16 cellular contexts compared by ENCODE assay signal in genomic region chr17:76188213-76189060, GRCh38. TPM values are rescaled to one million over a fixed set of nuclear protein-coding genes. Genes with fewer than 3 reads are reported as not detected.
DNase-seq lines count a peak whose midpoint lies in the region; ATAC-seq, FAIRE-seq and TF ChIP-seq lines count a peak whose summit lies in the region.
"Had no signal": no experiment of that assay in that cellular context is flagged by ENCODE, and none has a peak within 500 bp of the region (broad histone marks: within the 10 kb centered on the region; RNA-seq: fewer than 3 reads in every experiment).

No MANE protein-coding gene starts in this region.

- H3K27me3 ChIP-seq in GM12878 (replicated peaks in 1 of 2; ENCODE audit: control insufficient read depth in 2 of 2, insufficient read depth in 2 of 2, low read length in 1 of 2) (no peaks in the 10 kb centered on the region), gastrocnemius medialis (no peaks in the 10 kb centered on the region)
- H3K27me3 ChIP-seq: adrenal gland, pancreas, spleen had no signal

- no peak overlapping the region for H3K27ac Mint-ChIP-seq in CD14-positive monocyte

- POLR2A ChIA-PET in GM12878 (lab: Charles Lee), result interaction anchor here (1.0 to 16.8 kb wide), 7 partner anchors 9 to 78 kb away, joined by 3 to 427 read pairs (median 7); partner anchors contain the start of gene UBALD2

- H2AFZ ChIP-seq in GM12878 (ENCODE audit: control insufficient read depth, low read depth, low read length), result no peak overlapping the region

- in situ Hi-C loops in GM12878 (cut with MboI), result loop anchor here (5.0 kb wide), 1 partner anchor 74 kb away; no protein-coding TSS in a partner anchor
- in situ Hi-C loops in gastrocnemius medialis (cut with MboI; ENCODE audit: low sequenced_read_pairs in 4 of 4), result loop anchor here in 2 of 4 donors (10.0 kb wide), 2 partner anchors 74 to 96 kb away; no protein-coding TSS in a partner anchor

- H3K4me3 Mint-ChIP-seq in activated T-cell treated with anti-CD3 and anti-CD28 coated beads, Interleukin-2, amount 50 U/mL, for 4 hours, result peak overlapping the region; percentile 29
- H3K4me3 Mint-ChIP-seq in CD14-positive monocyte, result no peak overlapping the region

- BruUV-seq in GM12878 (replicated peaks; lab: Mats Ljungman, UMichigan), result no TSS peak

- H3K27ac ChIP-seq in GM12878 (ENCODE audit: control insufficient read depth, insufficient read depth) (peak overlapping the region; percentile 54), gastrocnemius medialis (peak overlapping the region; percentile 0 to 60 (median 20))
- H3K27ac ChIP-seq: adrenal gland, epithelial cell of prostate, pancreas, RWPE1 had no signal

- no peak overlapping the region for H3K9ac ChIP-seq in GM12878 (ENCODE audit: control insufficient read depth, insufficient read depth, low read length)

- peaks cover 11% of the 10 kb centered on the region for H3K36me3 Mint-ChIP-seq in activated T-cell treated with anti-CD3 and anti-CD28 coated beads, Interleukin-2, amount 50 U/mL, for 4 hours (ENCODE audit: insufficient read depth)
- H3K36me3 Mint-ChIP-seq in CD14-positive monocyte, result no peaks in the 10 kb centered on the region

- FAIRE-seq in GM12878 (lab: Jason Lieb, UNC), result no peak
- FAIRE-seq: kidney, pancreas had no signal

- TF ChIP-seq RAD21 in GM12878 (IDR thresholded peaks at IDR 0.05; ENCODE audit: insufficient read depth, low read depth, low read length), result no peak

- SMC1A ChIA-PET in GM12878 (lab: Charles Lee; ENCODE audit: uncharacterized antibody, unreplicated experiment), result interaction anchor here (0.7 to 12.7 kb wide), 16 partner anchors 9 to 91 kb away, joined by 3 to 152 read pairs (median 4); partner anchors contain the start of gene UBALD2

- H3K9me3 ChIP-seq in GM12878 (replicated peaks; ENCODE audit: control insufficient read depth, insufficient read depth, low read length) (no peaks in the 10 kb centered on the region), gastrocnemius medialis (no peaks in the 10 kb centered on the region)
- H3K9me3 ChIP-seq: adrenal gland, pancreas, spleen had no signal

- H3K4me1 ChIP-seq in GM12878 (ENCODE audit: control insufficient read depth, insufficient read depth, low read length) (peaks cover 62% of the 10 kb centered on the region), gastrocnemius medialis (peaks cover 23 to 36% of the 10 kb centered on the region in 2 donors)
- H3K4me1 ChIP-seq: pancreas had no signal

- H3K9me3 Mint-ChIP-seq in activated T-cell treated with anti-CD3 and anti-CD28 coated beads, Interleukin-2, amount 50 U/mL, for 4 hours, result no peaks in the 10 kb centered on the region
- no peaks in the 10 kb centered on the region for H3K9me3 Mint-ChIP-seq in CD14-positive monocyte

- no peak for TF ChIP-seq CTCF in GM12878 (IDR thresholded peaks at IDR 0.05 in 2 of 3, conservative IDR thresholded peaks at IDR 0.05 in 1 of 3; ENCODE audit: control insufficient read depth in 2 of 3, extremely low read depth in 1 of 3, insufficient read depth in 1 of 3, low read depth in 3 of 3, low read length in 3 of 3)
- no peak for TF ChIP-seq CTCF in gastrocnemius medialis (IDR thresholded peaks at IDR 0.05 in 4 of 5, conservative IDR thresholded peaks at IDR 0.05 in 1 of 5)
- no peak for TF ChIP-seq CTCF in CD14-positive monocyte (IDR thresholded peaks at IDR 0.05)

- no peak for DNase-seq in activated T-cell treated with anti-CD3 and anti-CD28 coated beads, Interleukin-2, amount 50 U/mL, for 4 hours
- DNase-seq in activated T-cell treated with anti-CD3 and anti-CD28 coated beads, Interleukin-2, amount 50 U/mL, for 1 hour, result no peak
- DNase-seq in MV-4-11 (lab: John Stamatoyannopoulos, UW), result peak; percentile 21
- DNase-seq in GM12878 (ENCODE audit: low read depth, low spot score), result no peak
- DNase-seq in gastrocnemius medialis, result no peak
- no peak for DNase-seq in NCI-H128 (lab: John Stamatoyannopoulos, UW; ENCODE audit: unreplicated experiment)
- no peak for DNase-seq in CD14-positive monocyte (ENCODE audit: low spot score)
- DNase-seq: adrenal gland, DMS 273 treated with DMSO at 0.1 percent for 48 hours, kidney, NCI-H187 treated with DMSO at 0.1 percent for 48 hours, pancreas, spleen had no signal

- WGBS in GM12878 (ENCODE audit: insufficient coverage, insufficient replicate concordance, low lambda C conversion rate, missing lambda C conversion rate), result 61% methylated on average over 4 of the region's 4 CpGs

- TF ChIP-seq EP300 in GM12878 (IDR thresholded peaks at IDR 0.05; ENCODE audit: borderline replicate concordance in 1 of 2, control insufficient read depth in 1 of 2, low read depth in 2 of 2, low read length in 2 of 2), result no peak; a peak in 1 of 4 replicates

- RAD21 ChIA-PET in GM12878 (lab: Charles Lee; ENCODE audit: unreplicated experiment), result interaction anchor here (0.7 to 17.4 kb wide), 7 partner anchors 9 to 91 kb away, joined by 3 to 419 read pairs (median 5); partner anchors contain the start of gene UBALD2

- TF ChIP-seq POLR2A in GM12878 (IDR thresholded peaks at IDR 0.05; ENCODE audit: low read depth, low read length), result no peak
- TF ChIP-seq POLR2A in gastrocnemius medialis (IDR thresholded peaks at IDR 0.05), result no peak

- intact Hi-C loops in GM12878 (cut with micrococcal nuclease; ENCODE audit: unreplicated experiment) (loop anchor here (2.0 to 5.0 kb wide), 2 partner anchors 59 to 76 kb away; partner anchors contain the start of gene UBALD2), gastrocnemius medialis (cut with DNase I; ENCODE audit: low total_unique reads) (no loop called here), CD14-positive monocyte (cut with micrococcal nuclease) (loop anchor here in 1 of 2 donors (10.0 kb wide), 1 partner anchor 64 kb away; no protein-coding TSS in a partner anchor)

- no peaks in the 10 kb centered on the region for H3K79me2 ChIP-seq in GM12878 (ENCODE audit: control insufficient read depth, insufficient read depth, low read length)

- H4K20me1 ChIP-seq in GM12878 (ENCODE audit: control insufficient read depth, insufficient read depth), result no peaks in the 10 kb centered on the region

- CTCF ChIA-PET in GM12878 (lab: Yijun Ruan, JAX), result interaction anchor here (0.7 to 12.1 kb wide), 14 partner anchors 9 to 91 kb away, joined by 3 to 160 read pairs (median 4); partner anchors contain the start of gene UBALD2

- H3K36me3 ChIP-seq in GM12878 (ENCODE audit: control insufficient read depth in 2 of 2, insufficient read depth in 2 of 2, low read length in 1 of 2) (no peaks in the 10 kb centered on the region), gastrocnemius medialis (no peaks in the 10 kb centered on the region)
- H3K36me3 ChIP-seq: adrenal gland, pancreas, spleen had no signal

- H3K27me3 Mint-ChIP-seq in activated T-cell treated with anti-CD3 and anti-CD28 coated beads, Interleukin-2, amount 50 U/mL, for 4 hours (ENCODE audit: low read depth), result no peaks in the 10 kb centered on the region
- H3K27me3 Mint-ChIP-seq in CD14-positive monocyte (ENCODE audit: low read depth in 3 of 3), result peaks cover 6 to 13% (median 10%) of the 10 kb centered on the region in 3 donors

- peaks cover 69% of the 10 kb centered on the region for H3K4me1 Mint-ChIP-seq in activated T-cell treated with anti-CD3 and anti-CD28 coated beads, Interleukin-2, amount 50 U/mL, for 4 hours (ENCODE audit: low read depth)
- H3K4me1 Mint-ChIP-seq in CD14-positive monocyte, result peaks cover 9% of the 10 kb centered on the region

- ATAC-seq in activated T-cell treated with anti-CD3 and anti-CD28 coated beads, Interleukin-2, amount 50 U/mL, for 4 hours, result no peak
- ATAC-seq in GM12878 (no peak), gastrocnemius medialis (peak; percentile 47 to 58), HG03342 (IDR thresholded peaks at IDR 0.05; ENCODE audit: unreplicated experiment) (no peak)
- ATAC-seq: pancreas had no signal

- peak overlapping the region; percentile 58 for H3K4me2 ChIP-seq in GM12878 (ENCODE audit: control insufficient read depth, insufficient read depth)

- H3K4me3 ChIP-seq in GM12878 (no peak overlapping the region; the same call in 1 of the 2 replicates), gastrocnemius medialis (no peak overlapping the region)
- H3K4me3 ChIP-seq: adrenal gland, pancreas, spleen had no signal

RNA-seq across cellular contexts. Expression of gene FOXJ1, which starts 47.4 kb away (rescaled TPM):
- 1 to 10 TPM in 2 of 3 donors, under 1 TPM in 1; 0.71 to 2.8 (median 1.8) TPM for total RNA-seq in activated T-cell treated with anti-CD3 and anti-CD28 coated beads, Interleukin-2, amount 50 U/mL, for 4 hours
- total RNA-seq in GM12878 (2013; cell fraction: nucleolus; rRNA removed), result not detected in 2 replicates
- total RNA-seq in GM12878 (2014; rRNA removed) (not detected in 2 replicates), GM12878 (2014; rRNA removed; fragmentation: Illumina TruSeq; extraction: Trizol) (not detected in 2 replicates), GM12878 (2021) (not detected in 2 replicates), gastrocnemius medialis (under 1 TPM in 2 of 4 donors, not detected in 2; 0.16 to 0.62 TPM)
- polyA plus RNA-seq in GM12878 (2011; ENCODE audit: low read depth), result not detected
- polyA plus RNA-seq in GM12878 (2011; rRNA removed) (not detected in 2 replicates), GM12878 (2014; fragmentation: Illumina TruSeq; extraction: Trizol) (not detected in 2 replicates), GM12878 (2014; fragmentation: Nextera tagmentation; extraction: Ambion mirVana) (not detected), GM12878 (2014; rRNA removed) (not detected in 2 replicates), GM12878 (2016; fragmentation: Nextera tagmentation; extraction: Ambion mirVana) (not detected), CD14-positive monocyte (not detected)
- polyA plus RNA-seq in GM12878 (2011; cell fraction: cytosol; rRNA removed), result not detected in 2 replicates
- not detected in 2 replicates for polyA plus RNA-seq in GM12878 (2011; cell fraction: nucleus; rRNA removed)
- 0.11 TPM in 1 of 2 replicates, not detected in the other for polyA plus RNA-seq in GM12878 (2012)
- polyA minus RNA-seq in GM12878 (2011; rRNA and poly(A)+ RNA removed), result not detected in 2 replicates
- polyA minus RNA-seq in GM12878 (2011; cell fraction: cytosol; rRNA and poly(A)+ RNA removed), result not detected in 2 replicates
- not detected in 2 replicates for polyA minus RNA-seq in GM12878 (2011; cell fraction: nucleus; rRNA and poly(A)+ RNA removed)

RNA-seq across cellular contexts. Expression of gene RNF157, which starts 51.9 kb away (rescaled TPM):
- 10 to 100 TPM; 13.3 to 16.7 (median 14.9) TPM for total RNA-seq in activated T-cell treated with anti-CD3 and anti-CD28 coated beads, Interleukin-2, amount 50 U/mL, for 4 hours
- 1.4 and 2.8 TPM in 2 replicates for total RNA-seq in GM12878 (2013; cell fraction: nucleolus; rRNA removed)
- 9.7 and 10.4 TPM in 2 replicates for total RNA-seq in GM12878 (2014; rRNA removed)
- 10.4 and 11.8 TPM in 2 replicates for total RNA-seq in GM12878 (2014; rRNA removed; fragmentation: Illumina TruSeq; extraction: Trizol)
- 14.8 and 17.9 TPM in 2 replicates for total RNA-seq in GM12878 (2021)
- polyA plus RNA-seq in GM12878 (2011; ENCODE audit: low read depth), result 5.8 TPM
- polyA plus RNA-seq in GM12878 (2011; rRNA removed), result 6.0 and 7.3 TPM in 2 replicates
- polyA plus RNA-seq in GM12878 (2011; cell fraction: cytosol; rRNA removed), result 7.3 and 8.6 TPM in 2 replicates
- polyA plus RNA-seq in GM12878 (2011; cell fraction: nucleus; rRNA removed), result 3.7 and 4.7 TPM in 2 replicates
- polyA plus RNA-seq in GM12878 (2012), result 6.4 and 8.4 TPM in 2 replicates
- 14.1 and 15.9 TPM in 2 replicates for polyA plus RNA-seq in GM12878 (2014; fragmentation: Illumina TruSeq; extraction: Trizol)
- 1 to 10 TPM; 5.2 to 9.5 TPM for polyA plus RNA-seq in GM12878 (2014; fragmentation: Nextera tagmentation; extraction: Ambion mirVana)
- polyA plus RNA-seq in GM12878 (2014; rRNA removed), result 12.1 and 12.3 TPM in 2 replicates
- polyA plus RNA-seq in GM12878 (2016; fragmentation: Nextera tagmentation; extraction: Ambion mirVana), result 1 to 10 TPM; 1.4 to 3.4 TPM
- polyA minus RNA-seq in GM12878 (2011; rRNA and poly(A)+ RNA removed), result 6.6 and 10.4 TPM in 2 replicates
- polyA minus RNA-seq in GM12878 (2011; cell fraction: cytosol; rRNA and poly(A)+ RNA removed), result 3.1 and 4.8 TPM in 2 replicates
- 2.5 and 6.2 TPM in 2 replicates for polyA minus RNA-seq in GM12878 (2011; cell fraction: nucleus; rRNA and poly(A)+ RNA removed)
- total RNA-seq in gastrocnemius medialis, result 100 to 1,000 TPM in 1 of 4 donors, 10 to 100 TPM in 3; 50.5 to 142 (median 85.3) TPM
- polyA plus RNA-seq in CD14-positive monocyte, result not detected

Comparison
In these comparisons a context has a peak if more than half of its experiments do, and no peak if none do; other contexts are left out.
1. ATAC-seq: peak in gastrocnemius medialis (2 of 2); none in activated T-cell treated with anti-CD3 and anti-CD28 coated beads, Interleukin-2, amount 50 U/mL, for 4 hours (0 of 2), GM12878 (single experiment) and HG03342 (single experiment).